In the genomic region with DNA sequence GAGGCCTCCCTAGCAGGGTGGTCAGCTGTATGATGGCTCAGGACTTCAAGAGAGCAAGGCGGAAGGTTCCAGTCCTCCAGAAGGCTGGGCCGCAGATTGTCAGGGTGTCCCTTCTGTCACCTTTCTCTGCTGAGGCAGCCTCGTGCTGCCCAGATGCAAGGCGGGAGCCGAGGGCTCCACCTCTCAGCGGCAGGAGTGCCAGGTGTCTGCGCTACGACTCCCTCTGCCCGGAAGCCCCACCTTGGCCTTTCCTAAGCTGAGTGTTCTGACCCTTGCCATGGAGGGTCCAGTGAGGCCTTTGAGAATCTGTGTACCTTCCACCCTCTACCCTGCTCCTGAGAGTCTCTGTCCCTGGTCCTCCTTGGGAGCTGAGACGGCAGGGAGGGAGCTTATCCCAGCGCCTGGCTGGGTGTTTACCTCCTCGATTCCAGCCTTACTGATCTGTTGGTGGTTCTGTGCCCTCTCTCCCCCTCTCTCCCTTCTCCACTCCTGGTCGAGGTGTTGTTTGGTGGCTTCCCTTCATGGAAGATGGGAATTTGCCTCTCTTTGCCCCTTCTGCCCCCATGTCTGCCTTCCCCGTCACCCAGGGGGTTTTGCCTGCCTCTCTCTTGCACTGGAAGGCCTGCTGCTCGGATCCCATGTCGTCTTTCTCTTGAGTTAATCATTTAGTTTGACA, we compare ENCODE assay signal across 21 cellular contexts. TPM values are rescaled to one million over a fixed set of nuclear protein-coding genes. Genes with fewer than 3 reads are reported as not detected.
A peak's percentile ranks its signal among the peaks of the same experiment; 100 is the strongest.
DNase-seq lines count a peak whose midpoint lies in the region; ATAC-seq and TF ChIP-seq lines count a peak whose summit lies in the region.
"Had no signal": no experiment of that assay in that cellular context is flagged by ENCODE, and none has a peak within 500 bp of the region (broad histone marks: within the 10 kb centered on the region; RNA-seq: fewer than 3 reads in every experiment).

No MANE protein-coding gene starts in this region.

- intact Hi-C loops in CD4-positive, alpha-beta memory T cell (cut with micrococcal nuclease): no loop called here
- intact Hi-C loops in posterior vena cava (cut with DNase I): no loop called here
- intact Hi-C loops in prostate gland (cut with DNase I): no loop called here

- no peaks in the 10 kb centered on the region for H3K27me3 Mint-ChIP-seq in CD4-positive, alpha-beta memory T cell
- peaks cover 8% of the 10 kb centered on the region for H3K27me3 Mint-ChIP-seq in endothelial cell (ENCODE audit: unreplicated experiment)

- no peaks in the 10 kb centered on the region for H3K9me3 ChIP-seq in CD4-positive, alpha-beta memory T cell (ENCODE audit: control insufficient read depth in 1 of 2, low read length in 2 of 2)
- H3K9me3 ChIP-seq in RWPE2 (ENCODE audit: severe bottlenecking) (no peaks in the 10 kb centered on the region), prostate gland (no peaks in the 10 kb centered on the region)
- H3K9me3 ChIP-seq: MG63 had no signal

- H3K4me1 ChIP-seq in CD4-positive, alpha-beta memory T cell (ENCODE audit: insufficient read depth, low read length): no peaks in the 10 kb centered on the region
- H3K4me1 ChIP-seq in RWPE2 (ENCODE audit: insufficient read depth, poor library complexity, severe bottlenecking): peaks cover 33% of the 10 kb centered on the region
- peaks cover 12% of the 10 kb centered on the region for H3K4me1 ChIP-seq in prostate gland (replicated peaks)

- no peak for ATAC-seq in RWPE2 (ENCODE audit: low read depth)
- no peak for ATAC-seq in GM18505 (IDR thresholded peaks at IDR 0.05; ENCODE audit: unreplicated experiment)

- POLR2A ChIA-PET in CD4-positive, alpha-beta memory T cell (lab: Charles Lee; ENCODE audit: partially characterized antibody): interaction anchor here (2.1 kb wide), 1 partner anchor 22 kb away, joined by 5 read pairs; no protein-coding TSS in a partner anchor

- no peak overlapping the region for H3K4me3 Mint-ChIP-seq in CD4-positive, alpha-beta memory T cell
- peak overlapping the region; percentile 52 for H3K4me3 Mint-ChIP-seq in endothelial cell (ENCODE audit: unreplicated experiment)

- peaks cover 2 to 3% of the 10 kb centered on the region in 2 donors for H3K36me3 Mint-ChIP-seq in CD4-positive, alpha-beta memory T cell
- H3K36me3 Mint-ChIP-seq in endothelial cell (ENCODE audit: low read depth, unreplicated experiment): peaks cover 25% of the 10 kb centered on the region

- TF ChIP-seq CTCF in RWPE2 (IDR thresholded peaks at IDR 0.05; ENCODE audit: poor library complexity, severe bottlenecking) (no peak), endothelial cell (IDR thresholded peaks at IDR 0.05; ENCODE audit: unreplicated experiment) (no peak), prostate gland (IDR thresholded peaks at IDR 0.05) (no peak)

- no peak overlapping the region for H3K4me3 ChIP-seq in CD4-positive, alpha-beta memory T cell (ENCODE audit: low read length in 2 of 2)
- H3K4me3 ChIP-seq in RWPE2 (ENCODE audit: severe bottlenecking): no peak overlapping the region
- H3K4me3 ChIP-seq in prostate gland: no peak overlapping the region
- H3K4me3 ChIP-seq: MG63 had no signal

- CTCF ChIA-PET in CD4-positive, alpha-beta memory T cell (lab: Charles Lee; ENCODE audit: partially characterized antibody): no interaction called here

- DNase-seq in CD4-positive, alpha-beta memory T cell: no peak
- DNase-seq in RWPE2 (ENCODE audit: low spot score) (peak; percentile 42), endothelial cell (ENCODE audit: low spot score) (no peak), posterior vena cava (ENCODE audit: low spot score) (peak; percentile 70), prostate gland (ENCODE audit: low spot score) (no peak), SK-N-DZ (ENCODE audit: low spot score) (no peak)
- DNase-seq: ACHN, AML-193, Calu3, DMS53, HCEC 1CT, IMR-90, Karpas-422, MG63, NCI-H1105, NCI-H1694 treated with DMSO at 0.1 percent for 48 hours, NCI-H226, NCI-H524 treated with DMSO at 0.1 percent for 48 hours, SHP77 treated with DMSO at 0.1 percent for 48 hours had no signal

- H3K9me3 Mint-ChIP-seq in CD4-positive, alpha-beta memory T cell: no peaks in the 10 kb centered on the region
- H3K9me3 Mint-ChIP-seq in endothelial cell (ENCODE audit: unreplicated experiment): no peaks in the 10 kb centered on the region

- peak overlapping the region in 4 of 7 donors; percentile 0 to 84 (median 42) for H3K27ac Mint-ChIP-seq in CD4-positive, alpha-beta memory T cell
- peak overlapping the region; percentile 9 for H3K27ac Mint-ChIP-seq in endothelial cell (ENCODE audit: unreplicated experiment)

- no peaks in the 10 kb centered on the region for H3K36me3 ChIP-seq in CD4-positive, alpha-beta memory T cell (ENCODE audit: insufficient read depth, low read length)
- H3K36me3 ChIP-seq in RWPE2 (ENCODE audit: low read depth): peaks cover 8% of the 10 kb centered on the region
- H3K36me3 ChIP-seq in prostate gland: no peaks in the 10 kb centered on the region

- H3K27me3 ChIP-seq in CD4-positive, alpha-beta memory T cell (ENCODE audit: insufficient read depth, low read length): no peaks in the 10 kb centered on the region
- H3K27me3 ChIP-seq in RWPE2 (ENCODE audit: insufficient read depth, poor library complexity, severe bottlenecking) (no peaks in the 10 kb centered on the region), prostate gland (replicated peaks; ENCODE audit: insufficient read depth) (no peaks in the 10 kb centered on the region)
- H3K27me3 ChIP-seq: MG63 had no signal

- TF ChIP-seq POLR2A in prostate gland (IDR thresholded peaks at IDR 0.05): no peak
- TF ChIP-seq POLR2A in GM18505 (IDR thresholded peaks at IDR 0.05; ENCODE audit: borderline replicate concordance, extremely low read depth, insufficient read depth, insufficient read length): no peak

- peaks cover 0 to 4% (median 2%) of the 10 kb centered on the region in 4 donors for H3K4me1 Mint-ChIP-seq in CD4-positive, alpha-beta memory T cell
- H3K4me1 Mint-ChIP-seq in endothelial cell (ENCODE audit: unreplicated experiment): peaks cover 47% of the 10 kb centered on the region

- 88% methylated on average over 16 of the region's 16 CpGs for WGBS in prostate gland

- H3K27ac ChIP-seq in CD4-positive, alpha-beta memory T cell (ENCODE audit: low read depth, low read length): no peak overlapping the region
- H3K27ac ChIP-seq in RWPE2 (ENCODE audit: poor library complexity, severe bottlenecking): no peak overlapping the region
- no peak overlapping the region for H3K27ac ChIP-seq in prostate gland

RNA-seq across cellular contexts. Expression of a gene that starts 2.2 kb away (rescaled TPM):
- not detected for total RNA-seq in CD4-positive, alpha-beta memory T cell
- polyA plus RNA-seq in CD4-positive, alpha-beta memory T cell: not detected
- total RNA-seq in endothelial cell (ENCODE audit: unreplicated experiment) (0.31 TPM), posterior vena cava (not detected), prostate gland (10 to 100 TPM in 1 of 2 donors, 1 to 10 TPM in 1; 7.0 to 10.3 TPM)
- not detected in 2 replicates for polyA plus RNA-seq in SK-N-DZ (2014; cell fraction: cytosol; rRNA removed)
- not detected in 2 replicates for polyA plus RNA-seq in SK-N-DZ (2014; cell fraction: nucleus; rRNA removed)
- total RNA-seq: Calu3, HT1080, IMR-90 had no signal
- polyA plus RNA-seq: IMR-90 had no signal

Comparison
In these comparisons a context has a peak if more than half of its experiments do, and no peak if none do; other contexts are left out.
1. DNase-seq: peak in RWPE2 (single experiment) and posterior vena cava (single experiment); none in CD4-positive, alpha-beta memory T cell (0 of 5), endothelial cell (single experiment), prostate gland (single experiment) and SK-N-DZ (single experiment).